In the genomic region with DNA sequence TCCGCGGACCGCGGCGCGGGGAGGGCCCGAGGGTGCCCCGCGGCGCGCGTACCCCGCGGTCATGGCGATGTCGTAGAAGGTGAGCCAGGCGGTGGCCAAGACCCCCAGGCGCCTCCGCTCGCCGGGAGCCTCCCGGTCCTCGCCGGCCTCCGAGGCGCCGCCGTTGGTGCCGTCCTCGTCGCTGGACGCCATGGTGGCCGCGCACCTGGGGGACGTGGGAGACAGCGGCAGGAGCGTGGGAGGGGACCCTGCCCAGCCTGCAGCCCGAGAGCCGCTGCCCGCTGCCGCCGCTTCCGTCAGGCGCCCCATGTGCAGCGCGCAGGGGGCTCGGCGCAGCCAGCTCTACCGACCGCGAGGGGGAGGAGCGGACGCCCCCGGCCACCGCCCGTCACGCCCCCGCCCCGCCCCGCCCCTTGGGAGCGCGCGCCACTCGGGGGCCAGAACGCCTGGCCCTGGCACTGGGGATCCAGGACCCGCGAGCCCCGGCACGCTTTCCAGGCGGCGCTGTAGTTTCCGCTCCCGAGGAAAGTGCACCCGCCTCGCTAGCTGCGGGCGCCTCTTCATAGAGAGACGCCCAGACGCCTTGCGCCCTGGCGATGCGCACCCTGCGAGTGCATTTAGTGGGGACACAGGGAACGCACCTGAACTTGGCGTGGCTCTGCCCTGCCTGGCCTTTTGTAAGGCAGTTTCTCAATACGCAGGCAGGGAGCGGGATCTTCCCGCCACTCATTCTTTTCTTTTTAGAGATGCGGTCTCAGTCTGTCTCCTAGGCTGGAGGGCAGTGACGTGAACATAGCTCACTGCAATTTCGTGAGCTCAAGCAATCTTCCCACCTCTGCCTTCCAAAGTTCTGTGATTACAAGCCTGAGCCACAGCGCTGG, we compare ENCODE assay signal across 8 cellular contexts. TPM values are rescaled to one million over a fixed set of nuclear protein-coding genes. Genes with fewer than 3 reads are reported as not detected.
A peak's percentile ranks its signal among the peaks of the same experiment; 100 is the strongest.
DNase-seq lines count a peak whose midpoint lies in the region; ATAC-seq and TF ChIP-seq lines count a peak whose summit lies in the region.

TSS of gene HACD1 (minus strand) at position 344 of the 881 bp plus-strand sequence. CDS start at position 309, 35 bp downstream.

- ATAC-seq in GM19043 (IDR thresholded peaks at IDR 0.05; ENCODE audit: low read depth, unreplicated experiment), result peak; percentile 51
- peak; percentile 66 for ATAC-seq in HG03196 (IDR thresholded peaks at IDR 0.05; ENCODE audit: unreplicated experiment)

- H3K9me3 ChIP-seq in NT2/D1 (ENCODE audit: insufficient read depth, low read length), result no peaks in the 10 kb centered on the region
- H3K9me3 ChIP-seq in esophagus (ENCODE audit: control insufficient read depth in 2 of 2, insufficient read depth in 1 of 2, low read depth in 1 of 2, low read length in 1 of 2), result no peaks in the 10 kb centered on the region
- no peaks in the 10 kb centered on the region for H3K9me3 ChIP-seq in muscle layer of colon (ENCODE audit: low read length)

- H3K27me3 ChIP-seq in BJ (ENCODE audit: control insufficient read depth, insufficient read depth, low read length) (no peaks in the 10 kb centered on the region), NT2/D1 (ENCODE audit: insufficient read depth, insufficient read length) (no peaks in the 10 kb centered on the region), esophagus (ENCODE audit: control insufficient read depth in 1 of 2, insufficient read depth in 2 of 2, low read length in 2 of 2) (no peaks in the 10 kb centered on the region), muscle layer of colon (ENCODE audit: control insufficient read depth in 1 of 2, insufficient read depth in 2 of 2, low read length in 2 of 2) (no peaks in the 10 kb centered on the region)

- H3K4me3 ChIP-seq in BJ (ENCODE audit: low read depth, low read length) (peak within 1 kb of the TSS; percentile 82), NT2/D1 (ENCODE audit: insufficient read length, low read depth) (peak within 1 kb of the TSS; percentile 61), esophagus (ENCODE audit: low read depth in 1 of 2, low read length in 2 of 2) (peak within 1 kb of the TSS; percentile 76 to 86), muscle layer of colon (ENCODE audit: low read depth in 1 of 2, low read length in 2 of 2) (peak within 1 kb of the TSS; percentile 80 to 84)

- peak within 1 kb of the TSS; percentile 50 for H3K27ac Mint-ChIP-seq in activated T-cell treated with anti-CD3 and anti-CD28 coated beads, Interleukin-2, amount 50 U/mL, for 24 hours

- CTCF ChIA-PET in BJ (lab: Yijun Ruan, JAX), result interaction anchor here (0.7 to 1.7 kb wide), 5 partner anchors 9 to 621 kb away, joined by 3 to 6 read pairs (median 3); partner anchors contain the start of gene STAM

- H3K36me3 ChIP-seq in BJ (ENCODE audit: control insufficient read depth, insufficient read depth, low read length) (no peaks in the 10 kb centered on the region), NT2/D1 (ENCODE audit: insufficient read depth, insufficient read length, low read length) (peaks cover 23% of the 10 kb centered on the region), esophagus (ENCODE audit: control insufficient read depth in 2 of 2, insufficient read depth in 2 of 2, low read length in 1 of 2) (no peaks in the 10 kb centered on the region), muscle layer of colon (ENCODE audit: insufficient read depth, low read length) (no peaks in the 10 kb centered on the region)

- peak within 1 kb of the TSS; percentile 75 to 90 for H3K27ac ChIP-seq in esophagus (ENCODE audit: low read depth in 2 of 2, low read length in 1 of 2)
- peak within 1 kb of the TSS; percentile 91 for H3K27ac ChIP-seq in muscle layer of colon (ENCODE audit: low read depth, low read length)

- WGBS in esophagus, 2 donors, result 0 to 1% methylated on average over 82 to 92 of the region's 92 CpGs

- H3K27me3 Mint-ChIP-seq in activated T-cell treated with anti-CD3 and anti-CD28 coated beads, Interleukin-2, amount 50 U/mL, for 24 hours, result peaks cover 29% of the 10 kb centered on the region

- no peak for DNase-seq in BJ (ENCODE audit: low read depth)
- DNase-seq in NT2/D1 (ENCODE audit: low read depth, low spot score), result no peak
- peak; percentile 76 for DNase-seq in activated T-cell treated with anti-CD3 and anti-CD28 coated beads, Interleukin-2, amount 50 U/mL, for 24 hours
- DNase-seq in stimulated activated naive CD4-positive, alpha-beta T cell treated with Interleukin-2 at 50 U/mL for 16 hours (lab: John Stamatoyannopoulos, UW), result peak; percentile 27

- no peaks in the 10 kb centered on the region for H3K36me3 Mint-ChIP-seq in activated T-cell treated with anti-CD3 and anti-CD28 coated beads, Interleukin-2, amount 50 U/mL, for 24 hours (ENCODE audit: low read depth)

- peak within 1 kb of the TSS; percentile 82 for H3K4me3 Mint-ChIP-seq in activated T-cell treated with anti-CD3 and anti-CD28 coated beads, Interleukin-2, amount 50 U/mL, for 24 hours

- H3K4me1 ChIP-seq in NT2/D1 (ENCODE audit: insufficient read depth, insufficient read length), result no peaks in the 10 kb centered on the region
- H3K4me1 ChIP-seq in esophagus (ENCODE audit: control insufficient read depth in 2 of 2, insufficient read depth in 2 of 2, low read length in 1 of 2), result no peaks in the 10 kb centered on the region
- peaks cover 3% of the 10 kb centered on the region for H3K4me1 ChIP-seq in muscle layer of colon (ENCODE audit: insufficient read depth, low read length)

- peaks cover 4% of the 10 kb centered on the region for H3K4me1 Mint-ChIP-seq in activated T-cell treated with anti-CD3 and anti-CD28 coated beads, Interleukin-2, amount 50 U/mL, for 24 hours (ENCODE audit: low read depth)

- peak; percentile 47 for TF ChIP-seq CTCF in BJ (IDR thresholded peaks at IDR 0.05; ENCODE audit: insufficient read depth, low read depth, low read length)

- H3K9me3 Mint-ChIP-seq in activated T-cell treated with anti-CD3 and anti-CD28 coated beads, Interleukin-2, amount 50 U/mL, for 24 hours, result no peaks in the 10 kb centered on the region

- peak within 1 kb of the TSS; percentile 79 for H3K9ac ChIP-seq in NT2/D1 (ENCODE audit: insufficient read length, low read depth)
- H3K9ac ChIP-seq in muscle layer of colon (ENCODE audit: low read length), result no peak within 1 kb of the TSS

- POLR2A ChIA-PET in BJ (lab: Charles Lee), result interaction anchor here (0.6 to 0.7 kb wide), 2 partner anchors 68 to 95 kb away, joined by 3 to 16 read pairs; no protein-coding TSS in a partner anchor

RNA-seq across cellular contexts. Expression of gene HACD1, which starts in this region (rescaled TPM):
- polyA plus RNA-seq in BJ (2011; rRNA removed) (45.4 and 113 TPM in 2 replicates), esophagus (1 to 10 TPM; 9.3 to 9.8 TPM)
- 21.0 and 23.2 TPM in 2 replicates for polyA minus RNA-seq in BJ (2011; rRNA and poly(A)+ RNA removed)

Comparison
In these comparisons a context has a peak if more than half of its experiments do, and no peak if none do; other contexts are left out.
1. DNase-seq: peak in activated T-cell treated with anti-CD3 and anti-CD28 coated beads, Interleukin-2, amount 50 U/mL, for 24 hours (single experiment) and stimulated activated naive CD4-positive, alpha-beta T cell treated with Interleukin-2 at 50 U/mL for 16 hours (single experiment); none in BJ (single experiment) and NT2/D1 (single experiment).
2. Peak in every context shown above with its lines, with median percentiles within 50 percentile points of each other: H3K4me3 ChIP-seq.